In genomic region chr19:5691205-5691929, GRCh38 we compare ENCODE assay signal across 8 cellular contexts. TPM values are rescaled to one million over a fixed set of nuclear protein-coding genes. Genes with fewer than 3 reads are reported as not detected.
DNase-seq lines count a peak whose midpoint lies in the region; ATAC-seq and TF ChIP-seq lines count a peak whose summit lies in the region.

No MANE protein-coding gene starts in this region.

- CTCF ChIA-PET in activated naive CD4-positive, alpha-beta T cell treated with anti-CD3 and anti-CD28 coated beads for 36 hours (lab: Charles Lee), result interaction anchor here (3.9 kb wide), 1 partner anchor 28 kb away, joined by 37 read pairs; the partner anchor contains the start of genes CATSPERD and LONP1

- peak overlapping the region; percentile 91 for H3K9ac ChIP-seq in OCI-LY3 (ENCODE audit: low read length)

- no peaks in the 10 kb centered on the region for H3K27me3 Mint-ChIP-seq in activated naive CD4-positive, alpha-beta T cell treated with anti-CD3 and anti-CD28 coated beads for 36 hours (ENCODE audit: low read depth)

- no peaks in the 10 kb centered on the region for H3K27me3 ChIP-seq in OCI-LY3 (ENCODE audit: low read depth, low read length)
- no peaks in the 10 kb centered on the region for H3K27me3 ChIP-seq in cardiac muscle cell

- H3K4me3 Mint-ChIP-seq in activated naive CD4-positive, alpha-beta T cell treated with anti-CD3 and anti-CD28 coated beads for 36 hours, result peak overlapping the region; percentile 98

- peaks cover 43% of the 10 kb centered on the region for H3K36me3 Mint-ChIP-seq in activated naive CD4-positive, alpha-beta T cell treated with anti-CD3 and anti-CD28 coated beads for 36 hours (ENCODE audit: low read depth)

- H3K27ac Mint-ChIP-seq in activated naive CD4-positive, alpha-beta T cell treated with anti-CD3 and anti-CD28 coated beads for 36 hours, result peak overlapping the region; percentile 96

- peaks cover 59% of the 10 kb centered on the region for H4K20me1 ChIP-seq in OCI-LY3 (ENCODE audit: insufficient read depth, low read length)

- TF ChIP-seq CTCF in OCI-LY3 (IDR thresholded peaks at IDR 0.05; ENCODE audit: low read depth, low read length) (no peak), cardiac muscle cell (IDR thresholded peaks at IDR 0.05; ENCODE audit: low read depth, low read length) (no peak), retinal pigment epithelial cell (conservative IDR thresholded peaks at IDR 0.05; ENCODE audit: low read depth, low read length) (no peak)

- ATAC-seq in HG02973 (IDR thresholded peaks at IDR 0.05; ENCODE audit: unreplicated experiment), result no peak
- no peak for ATAC-seq in HG02852 (IDR thresholded peaks at IDR 0.05; ENCODE audit: unreplicated experiment)

- H3K4me1 ChIP-seq in OCI-LY3 (ENCODE audit: low read length), result peaks cover 17% of the 10 kb centered on the region
- H3K4me1 ChIP-seq in cardiac muscle cell (ENCODE audit: low read depth), result no peaks in the 10 kb centered on the region

- H3K27ac ChIP-seq in OCI-LY3 (ENCODE audit: low read length) (peak overlapping the region; percentile 78), cardiac muscle cell (peak overlapping the region; percentile 90)

- H3K79me2 ChIP-seq in OCI-LY3 (ENCODE audit: low read length), result peaks cover 63% of the 10 kb centered on the region

- DNase-seq in DMS53 (lab: John Stamatoyannopoulos, UW) (peak; percentile 52), DMS53 treated with DMSO at 0.1 percent for 48 hours (lab: John Stamatoyannopoulos, UW; ENCODE audit: unreplicated experiment) (no peak), cardiac muscle cell (ENCODE audit: low read depth in 1 of 2, low spot score in 1 of 2) (peak in 1 of 2 donors; percentile 73), retinal pigment epithelial cell (ENCODE audit: low read depth) (no peak)
- DNase-seq in activated naive CD4-positive, alpha-beta T cell treated with anti-CD3 and anti-CD28 coated beads for 36 hours, result peak; percentile 57

- peaks cover 21% of the 10 kb centered on the region for H3K4me1 Mint-ChIP-seq in activated naive CD4-positive, alpha-beta T cell treated with anti-CD3 and anti-CD28 coated beads for 36 hours (ENCODE audit: low read depth)

- H2AFZ ChIP-seq in OCI-LY3 (ENCODE audit: low read depth, low read length), result no peak overlapping the region

- peak overlapping the region; percentile 87 for H3K4me2 ChIP-seq in OCI-LY3 (ENCODE audit: low read length)

- H3K9me3 Mint-ChIP-seq in activated naive CD4-positive, alpha-beta T cell treated with anti-CD3 and anti-CD28 coated beads for 36 hours, result no peaks in the 10 kb centered on the region

- H3K36me3 ChIP-seq in OCI-LY3 (replicated peaks; ENCODE audit: low read depth, low read length), result peaks cover 57% of the 10 kb centered on the region
- peaks cover 31% of the 10 kb centered on the region for H3K36me3 ChIP-seq in cardiac muscle cell

- H3K9me3 ChIP-seq in OCI-LY3 (ENCODE audit: insufficient read depth, low read length) (no peaks in the 10 kb centered on the region), cardiac muscle cell (ENCODE audit: low read depth) (no peaks in the 10 kb centered on the region)

- H3K4me3 ChIP-seq in OCI-LY3 (ENCODE audit: low read length) (peak overlapping the region; percentile 91), cardiac muscle cell (peak overlapping the region; percentile 69), retinal pigment epithelial cell (ENCODE audit: low read length) (peak overlapping the region; percentile 96)

- intact Hi-C loops in activated naive CD4-positive, alpha-beta T cell treated with anti-CD3 and anti-CD28 coated beads for 36 hours (cut with micrococcal nuclease), result no loop called here

RNA-seq across cellular contexts. Expression of gene RPL36, which starts 1.3 kb away (rescaled TPM):
- total RNA-seq in activated naive CD4-positive, alpha-beta T cell treated with anti-CD3 and anti-CD28 coated beads for 36 hours, result 1,000 to 10,000 TPM; 1,916 to 2,003 TPM
- total RNA-seq in cardiac muscle cell, result 829 and 1,053 TPM in 2 replicates
- 982 and 1,206 TPM in 2 replicates for polyA plus RNA-seq in cardiac muscle cell

RNA-seq across cellular contexts. Expression of gene HSD11B1L, which starts 10.5 kb away (rescaled TPM):
- 1 to 10 TPM; 2.6 to 3.0 TPM for total RNA-seq in activated naive CD4-positive, alpha-beta T cell treated with anti-CD3 and anti-CD28 coated beads for 36 hours
- total RNA-seq in cardiac muscle cell, result 62.5 and 80.5 TPM in 2 replicates
- polyA plus RNA-seq in cardiac muscle cell, result 60.1 and 61.9 TPM in 2 replicates

RNA-seq across cellular contexts. Expression of gene MICOS13, which starts 11.1 kb away (rescaled TPM):
- 10 to 100 TPM; 43.3 to 44.8 TPM for total RNA-seq in activated naive CD4-positive, alpha-beta T cell treated with anti-CD3 and anti-CD28 coated beads for 36 hours
- total RNA-seq in cardiac muscle cell, result 59.1 and 90.7 TPM in 2 replicates
- 134 and 173 TPM in 2 replicates for polyA plus RNA-seq in cardiac muscle cell

RNA-seq across cellular contexts. Expression of gene LONP1, which starts 28.6 kb away (rescaled TPM):
- 100 to 1,000 TPM; 223 to 229 TPM for total RNA-seq in activated naive CD4-positive, alpha-beta T cell treated with anti-CD3 and anti-CD28 coated beads for 36 hours
- total RNA-seq in cardiac muscle cell, result 125 and 151 TPM in 2 replicates
- 110 TPM in 2 replicates for polyA plus RNA-seq in cardiac muscle cell

RNA-seq across cellular contexts. Expression of gene CATSPERD, which starts 29.1 kb away (rescaled TPM):
- not detected for total RNA-seq in activated naive CD4-positive, alpha-beta T cell treated with anti-CD3 and anti-CD28 coated beads for 36 hours
- 0.11 TPM in 1 of 2 replicates, not detected in the other for total RNA-seq in cardiac muscle cell
- polyA plus RNA-seq in cardiac muscle cell, result not detected in 2 replicates

Comparison
In these comparisons a context has a peak if more than half of its experiments do, and no peak if none do; other contexts are left out.
1. DNase-seq: peak in DMS53 (single experiment) and activated naive CD4-positive, alpha-beta T cell treated with anti-CD3 and anti-CD28 coated beads for 36 hours (single experiment); none in DMS53 treated with DMSO at 0.1 percent for 48 hours (single experiment) and retinal pigment epithelial cell (single experiment).
2. RNA of gene HSD11B1L, which starts 10.5 kb away (total RNA-seq): 62.5 to 80.5 TPM in cardiac muscle cell; 2.6 to 3.0 TPM in activated naive CD4-positive, alpha-beta T cell treated with anti-CD3 and anti-CD28 coated beads for 36 hours; every median in the first group is over 10 times any median in the second.
3. Peak in every context shown above with its lines, with median percentiles within 50 percentile points of each other: H3K4me3 ChIP-seq.